ENCODE assay signal across 1 cellular context in the genomic region with DNA sequence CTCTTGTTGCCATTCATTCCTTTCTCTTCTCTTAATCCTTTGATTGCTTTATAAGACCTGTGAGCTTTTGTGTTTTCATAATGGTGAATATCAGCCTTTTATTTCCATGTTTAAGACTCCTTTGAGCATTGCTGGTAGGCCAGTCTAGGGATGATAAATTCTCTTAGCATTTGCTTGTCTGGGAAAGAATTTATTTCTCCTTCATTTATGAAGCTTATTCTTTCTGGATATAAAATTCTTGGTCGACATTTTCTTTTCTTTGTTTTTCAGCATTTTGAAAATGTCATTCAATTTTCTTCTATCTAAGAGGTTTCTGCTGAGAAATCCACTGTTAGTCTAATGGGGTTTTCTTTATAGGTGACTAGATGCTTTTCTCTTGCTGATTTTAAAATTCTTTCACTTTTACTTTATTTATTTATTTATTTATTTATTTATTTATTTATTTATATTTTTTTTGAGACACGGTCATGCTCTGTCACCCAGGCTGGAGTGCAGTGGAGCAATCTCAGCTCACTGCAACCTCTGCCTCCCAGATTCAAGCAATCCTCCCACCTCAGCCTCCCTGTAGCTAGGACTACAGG.
A peak's percentile ranks its signal among the peaks of the same experiment; 100 is the strongest.
TF ChIP-seq lines count a peak whose summit lies in the region.

No MANE protein-coding gene starts in this region.

TF ChIP-seq in HepG2, 621 proteins besides CTCF, POLR2A, EP300 and RAD21:
- TF ChIP-seq ZNF337 (CRISPR knock-in tag; IDR thresholded peaks at IDR 0.05; ENCODE audit: borderline replicate concordance, low read depth): peak; percentile 96; the same call in 1 of the 2 replicates
- TF ChIP-seq, protein P1, sequence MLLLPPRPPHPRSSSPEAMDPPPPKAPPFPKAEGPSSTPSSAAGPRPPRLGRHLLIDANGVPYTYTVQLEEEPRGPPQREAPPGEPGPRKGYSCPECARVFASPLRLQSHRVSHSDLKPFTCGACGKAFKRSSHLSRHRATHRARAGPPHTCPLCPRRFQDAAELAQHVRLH (CRISPR knock-in tag; IDR thresholded peaks at IDR 0.05; ENCODE audit: borderline replicate concordance, low read depth): no peak
- TF ChIP-seq WIZ (CRISPR knock-in tag; IDR thresholded peaks at IDR 0.05): no peak
- no peak for TF ChIP-seq ATF7 (IDR thresholded peaks at IDR 0.05)
- no peak for TF ChIP-seq ATF7 (CRISPR knock-in tag; IDR thresholded peaks at IDR 0.05)
